19 cellular contexts compared by ENCODE assay signal in genomic region chr9:37156205-37156604, GRCh38. TPM values are rescaled to one million over a fixed set of nuclear protein-coding genes. Genes with fewer than 3 reads are reported as not detected.
DNase-seq lines count a peak whose midpoint lies in the region; ATAC-seq and TF ChIP-seq lines count a peak whose summit lies in the region.
"Had no signal": no experiment of that assay in that cellular context is flagged by ENCODE, and none has a peak within 500 bp of the region (broad histone marks: within the 10 kb centered on the region; RNA-seq: fewer than 3 reads in every experiment).

No MANE protein-coding gene starts in this region.

- H2AFZ ChIP-seq in KMS-11 (ENCODE audit: low read depth) (no peak overlapping the region), GM23248 (no peak overlapping the region)

- in situ Hi-C loops in Panc1 (cut with HindIII; ENCODE audit: low pct_unique_long_range_greater_than_20kb, low sequenced_read_pairs) = no loop called here
- in situ Hi-C loops in GM23248 (cut with MboI) = no loop called here

- H3K4me1 ChIP-seq in KMS-11 (ENCODE audit: low read depth, poor library complexity, severe bottlenecking) = peaks cover 22% of the 10 kb centered on the region
- no peaks in the 10 kb centered on the region for H3K4me1 ChIP-seq in Panc1 (ENCODE audit: control insufficient read depth, insufficient read depth, low read length)
- H3K4me1 ChIP-seq in GM23248 (ENCODE audit: insufficient read depth) = no peaks in the 10 kb centered on the region
- H3K4me1 ChIP-seq: BE2C had no signal

- peak; percentile 3 for DNase-seq in BJ (ENCODE audit: low read depth)
- peak; percentile 37 for DNase-seq in EH (ENCODE audit: low read depth)
- DNase-seq in Panc1 (ENCODE audit: low read depth, low spot score) = no peak
- no peak for DNase-seq in GM23248
- no peak for DNase-seq in T-helper 9 cell
- DNase-seq: ACHN; BE2C; Calu3; CD8-positive, alpha-beta T cell; DMS79 treated with DMSO at 0.1 percent for 48 hours; EL; GOT3; H7; KBM-7 had no signal

- H3K36me3 ChIP-seq in BJ (ENCODE audit: control insufficient read depth, insufficient read depth, low read length) = peaks cover 2% of the 10 kb centered on the region; the same call in 1 of the 2 replicates
- no peaks in the 10 kb centered on the region for H3K36me3 ChIP-seq in KMS-11 (ENCODE audit: insufficient read depth)
- no peaks in the 10 kb centered on the region for H3K36me3 ChIP-seq in Panc1 (ENCODE audit: control insufficient read depth, insufficient read depth, low read length)
- H3K36me3 ChIP-seq in GM23248 (ENCODE audit: low read depth) = peaks cover 3% of the 10 kb centered on the region

- no peaks in the 10 kb centered on the region for H3F3A ChIP-seq in GM23248 (ENCODE audit: insufficient read depth)

- H4K20me1 ChIP-seq in KMS-11 (ENCODE audit: insufficient read depth) (no peaks in the 10 kb centered on the region), GM23248 (ENCODE audit: insufficient read depth) (peaks cover 8% of the 10 kb centered on the region; the same call in 1 of the 2 replicates)

- no peaks in the 10 kb centered on the region for H3K9me2 ChIP-seq in GM23248 (ENCODE audit: insufficient read depth)

- H3K9me3 ChIP-seq in Panc1 (ENCODE audit: control insufficient read depth, insufficient read depth, low read depth, low read length) = no peaks in the 10 kb centered on the region
- H3K9me3 ChIP-seq in GM23248 (ENCODE audit: low read depth) = no peaks in the 10 kb centered on the region
- H3K9me3 ChIP-seq: BE2C had no signal

- no peaks in the 10 kb centered on the region for H3K27me3 ChIP-seq in BJ (ENCODE audit: control insufficient read depth, insufficient read depth, low read length)
- no peaks in the 10 kb centered on the region for H3K27me3 ChIP-seq in KMS-11 (ENCODE audit: insufficient read depth, low read depth)
- no peaks in the 10 kb centered on the region for H3K27me3 ChIP-seq in Panc1 (ENCODE audit: control insufficient read depth, insufficient read depth, low read length)
- H3K27me3 ChIP-seq in GM23248 (replicated peaks; ENCODE audit: insufficient read depth) = no peaks in the 10 kb centered on the region
- H3K27me3 ChIP-seq: BE2C had no signal

- intact Hi-C loops in Panc1 (cut with micrococcal nuclease; ENCODE audit: unreplicated experiment) = no loop called here

- ATAC-seq in Panc1 = no peak
- no peak for ATAC-seq in esophagus mucosa
- ATAC-seq: CD8-positive, alpha-beta T cell; HCT116; HepG2 had no signal

- H3K9ac ChIP-seq in KMS-11 (no peak overlapping the region), GM23248 (no peak overlapping the region)

- WGBS in GM23248 (ENCODE audit: low coverage in 1 of 2, low lambda C conversion rate in 2 of 2, missing lambda C conversion rate in 2 of 2), 2 experiments = 98 to 99% methylated on average over 6 of the region's 6 CpGs

- 0 out of 2 replicates have a peak overlapping the region, but pooled peaks have one; percentile 24 for H3K4me2 ChIP-seq in KMS-11
- H3K4me2 ChIP-seq in GM23248 (ENCODE audit: unreplicated experiment) = no peak overlapping the region

- H3K79me2 ChIP-seq in KMS-11 (ENCODE audit: insufficient read depth, low read depth) (peaks cover 4% of the 10 kb centered on the region; the same call in 1 of the 2 replicates), GM23248 (ENCODE audit: insufficient read depth) (peaks cover 41% of the 10 kb centered on the region)

- H3K27ac ChIP-seq in KMS-11 = no peak overlapping the region
- H3K27ac ChIP-seq in Panc1 (ENCODE audit: low read length) = no peak overlapping the region
- H3K27ac ChIP-seq in GM23248 = no peak overlapping the region

- TF ChIP-seq CTCF in BJ (IDR thresholded peaks at IDR 0.05; ENCODE audit: insufficient read depth, low read depth, low read length) (no peak), KMS-11 (conservative IDR thresholded peaks at IDR 0.05; ENCODE audit: low read depth, low read length) (no peak), Panc1 (IDR thresholded peaks at IDR 0.05) (no peak)

- H3K4me3 ChIP-seq in BJ (ENCODE audit: low read depth, low read length) = no peak overlapping the region
- H3K4me3 ChIP-seq in KMS-11 (IDR thresholded peaks at IDR 0.05; ENCODE audit: insufficient read depth, low read depth, low read length) = no peak overlapping the region
- no peak overlapping the region for H3K4me3 ChIP-seq in Panc1 (ENCODE audit: low read depth in 2 of 2, low read length in 2 of 2)
- no peak overlapping the region for H3K4me3 ChIP-seq in GM23248
- H3K4me3 ChIP-seq: GM12878 had no signal

- POLR2A ChIA-PET in BJ (lab: Charles Lee) (no interaction called here), Panc1 (lab: Charles Lee) (interaction anchor here (0.5 kb wide), 1 partner anchor 306 kb away, joined by 6 read pairs; no protein-coding TSS in a partner anchor)

- CTCF ChIA-PET in BJ (lab: Yijun Ruan, JAX) (no interaction called here), Panc1 (lab: Charles Lee) (no interaction called here)

- BruUV-seq in Panc1 (replicated peaks; lab: Mats Ljungman, UMichigan) = TSS peak; percentile 16

RNA-seq across cellular contexts. Expression of gene ZCCHC7, which starts 35.8 kb away (rescaled TPM):
- polyA plus RNA-seq in BJ (2011; rRNA removed) (23.2 and 25.3 TPM in 2 replicates), GM23248 (2016; fragmentation: Nextera tagmentation; extraction: Ambion mirVana) (18.9 and 19.4 TPM in 2 replicates)
- 17.2 and 30.7 TPM in 2 replicates for polyA minus RNA-seq in BJ (2011; rRNA and poly(A)+ RNA removed)
- total RNA-seq in Panc1 (2021; ENCODE audit: unreplicated experiment) (43.7 TPM), esophagus mucosa (10.4 TPM)
- 25.2 TPM for polyA plus RNA-seq in Panc1 (2012; ENCODE audit: insufficient read length)
- 15.3 and 16.3 TPM in 2 replicates for total RNA-seq in GM23248 (2014; rRNA removed; shearing (Covaris generic))

Comparison
In these comparisons a context has a peak if more than half of its experiments do, and no peak if none do; other contexts are left out.
1. DNase-seq: peak in BJ (single experiment) and EH (single experiment); none in Panc1 (single experiment), GM23248 (single experiment) and T-helper 9 cell (single experiment).